In genomic region chr9:38053697-38054461, GRCh38 we compare ENCODE assay signal across 1 cellular context.
TF ChIP-seq lines count a peak whose summit lies in the region.

No MANE protein-coding gene starts in this region.

TF ChIP-seq in HepG2, 621 proteins besides CTCF, POLR2A, EP300 and RAD21:
- TF ChIP-seq GATA4 (IDR thresholded peaks at IDR 0.05; ENCODE audit: borderline replicate concordance, low read depth) (no peak), SALL1 (CRISPR knock-in tag; IDR thresholded peaks at IDR 0.05) (0 out of 2 replicates have a peak, but pooled peaks have one; percentile 11), RBM22 (optimal IDR thresholded peaks at IDR 0.05; ENCODE audit: low read length) (peak; percentile 78), ZNF687 (CRISPR knock-in tag; IDR thresholded peaks at IDR 0.05) (peak; percentile 54), THAP8 (CRISPR knock-in tag; IDR thresholded peaks at IDR 0.05; ENCODE audit: borderline replicate concordance) (no peak), ZEB1 (IDR thresholded peaks at IDR 0.05; ENCODE audit: insufficient replicate concordance, low read depth) (no peak), ZNF629 (CRISPR knock-in tag; conservative IDR thresholded peaks at IDR 0.05) (peak; percentile 64; the same call in 1 of the 2 replicates), GMEB2 (CRISPR knock-in tag; IDR thresholded peaks at IDR 0.05; ENCODE audit: low read depth) (no peak), ZSCAN25 (CRISPR knock-in tag; IDR thresholded peaks at IDR 0.05) (no peak), PRMT3 (CRISPR knock-in tag; IDR thresholded peaks at IDR 0.05; ENCODE audit: borderline replicate concordance, low read depth) (no peak), THAP9 (CRISPR knock-in tag; IDR thresholded peaks at IDR 0.05; ENCODE audit: borderline replicate concordance) (no peak), ATF5 (CRISPR knock-in tag; IDR thresholded peaks at IDR 0.05; ENCODE audit: low read depth) (no peak), ZNF577 (CRISPR knock-in tag; IDR thresholded peaks at IDR 0.05; ENCODE audit: borderline replicate concordance, low read depth) (no peak), ZNF563 (CRISPR knock-in tag; IDR thresholded peaks at IDR 0.05) (0 out of 2 replicates have a peak, but pooled peaks have one; percentile 21), HDAC2 (CRISPR knock-in tag; IDR thresholded peaks at IDR 0.05) (no peak), KDM5B (CRISPR knock-in tag; IDR thresholded peaks at IDR 0.05; ENCODE audit: borderline replicate concordance) (0 out of 2 replicates have a peak, but pooled peaks have one; percentile 40)
